In genomic region chr2:47208852-47209606, GRCh38 we compare ENCODE assay signal across 1 cellular context.
TF ChIP-seq lines count a peak whose summit lies in the region.

No MANE protein-coding gene starts in this region.

TF ChIP-seq in HepG2, 621 proteins besides CTCF, POLR2A, EP300 and RAD21 (continued from another document):
- TF ChIP-seq, protein P1, sequence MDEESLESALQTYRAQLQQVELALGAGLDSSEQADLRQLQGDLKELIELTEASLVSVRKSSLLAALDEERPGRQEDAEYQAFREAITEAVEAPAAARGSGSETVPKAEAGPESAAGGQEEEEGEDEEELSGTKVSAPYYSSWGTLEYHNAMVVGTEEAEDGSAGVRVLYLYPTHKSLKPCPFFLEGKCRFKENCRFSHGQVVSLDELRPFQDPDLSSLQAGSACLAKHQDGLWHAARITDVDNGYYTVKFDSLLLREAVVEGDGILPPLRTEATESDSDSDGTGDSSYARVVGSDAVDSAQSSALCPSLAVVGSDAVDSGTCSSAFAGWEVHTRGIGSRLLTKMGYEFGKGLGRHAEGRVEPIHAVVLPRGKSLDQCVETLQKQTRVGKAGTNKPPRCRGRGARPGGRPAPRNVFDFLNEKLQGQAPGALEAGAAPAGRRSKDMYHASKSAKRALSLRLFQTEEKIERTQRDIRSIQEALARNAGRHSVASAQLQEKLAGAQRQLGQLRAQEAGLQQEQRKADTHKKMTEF (CRISPR knock-in tag; IDR thresholded peaks at IDR 0.05): no peak
- TF ChIP-seq TGIF2 (CRISPR knock-in tag; IDR thresholded peaks at IDR 0.05): 0 out of 2 replicates have a peak, but pooled peaks have one; percentile 34
- peak; percentile 52 for TF ChIP-seq THAP11 (CRISPR knock-in tag; IDR thresholded peaks at IDR 0.05)
- TF ChIP-seq SOX6 (IDR thresholded peaks at IDR 0.05): no peak
- TF ChIP-seq SOX6 (CRISPR knock-in tag; IDR thresholded peaks at IDR 0.05): peak; percentile 44; the same call in 1 of the 2 replicates
- TF ChIP-seq TEF (CRISPR knock-in tag; IDR thresholded peaks at IDR 0.05): no peak
- TF ChIP-seq, protein P2, sequence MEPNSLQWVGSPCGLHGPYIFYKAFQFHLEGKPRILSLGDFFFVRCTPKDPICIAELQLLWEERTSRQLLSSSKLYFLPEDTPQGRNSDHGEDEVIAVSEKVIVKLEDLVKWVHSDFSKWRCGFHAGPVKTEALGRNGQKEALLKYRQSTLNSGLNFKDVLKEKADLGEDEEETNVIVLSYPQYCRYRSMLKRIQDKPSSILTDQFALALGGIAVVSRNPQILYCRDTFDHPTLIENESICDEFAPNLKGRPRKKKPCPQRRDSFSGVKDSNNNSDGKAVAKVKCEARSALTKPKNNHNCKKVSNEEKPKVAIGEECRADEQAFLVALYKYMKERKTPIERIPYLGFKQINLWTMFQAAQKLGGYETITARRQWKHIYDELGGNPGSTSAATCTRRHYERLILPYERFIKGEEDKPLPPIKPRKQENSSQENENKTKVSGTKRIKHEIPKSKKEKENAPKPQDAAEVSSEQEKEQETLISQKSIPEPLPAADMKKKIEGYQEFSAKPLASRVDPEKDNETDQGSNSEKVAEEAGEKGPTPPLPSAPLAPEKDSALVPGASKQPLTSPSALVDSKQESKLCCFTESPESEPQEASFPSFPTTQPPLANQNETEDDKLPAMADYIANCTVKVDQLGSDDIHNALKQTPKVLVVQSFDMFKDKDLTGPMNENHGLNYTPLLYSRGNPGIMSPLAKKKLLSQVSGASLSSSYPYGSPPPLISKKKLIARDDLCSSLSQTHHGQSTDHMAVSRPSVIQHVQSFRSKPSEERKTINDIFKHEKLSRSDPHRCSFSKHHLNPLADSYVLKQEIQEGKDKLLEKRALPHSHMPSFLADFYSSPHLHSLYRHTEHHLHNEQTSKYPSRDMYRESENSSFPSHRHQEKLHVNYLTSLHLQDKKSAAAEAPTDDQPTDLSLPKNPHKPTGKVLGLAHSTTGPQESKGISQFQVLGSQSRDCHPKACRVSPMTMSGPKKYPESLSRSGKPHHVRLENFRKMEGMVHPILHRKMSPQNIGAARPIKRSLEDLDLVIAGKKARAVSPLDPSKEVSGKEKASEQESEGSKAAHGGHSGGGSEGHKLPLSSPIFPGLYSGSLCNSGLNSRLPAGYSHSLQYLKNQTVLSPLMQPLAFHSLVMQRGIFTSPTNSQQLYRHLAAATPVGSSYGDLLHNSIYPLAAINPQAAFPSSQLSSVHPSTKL (CRISPR knock-in tag; IDR thresholded peaks at IDR 0.05): peak; percentile 37; the same call in 1 of the 2 replicates
- TF ChIP-seq DNMT3B (CRISPR knock-in tag; conservative IDR thresholded peaks at IDR 0.05): peak; percentile 68; the same call in 1 of the 2 replicates
- peak; percentile 23; the same call in 1 of the 2 replicates for TF ChIP-seq BCL6 (CRISPR knock-in tag; IDR thresholded peaks at IDR 0.05)
- TF ChIP-seq CEBPB (IDR thresholded peaks at IDR 0.05; ENCODE audit: borderline replicate concordance, low read depth, low read length): peak; percentile 85
- no peak for TF ChIP-seq ZNF639 (CRISPR knock-in tag; conservative IDR thresholded peaks at IDR 0.05)
- TF ChIP-seq REST (IDR thresholded peaks at IDR 0.05; ENCODE audit: borderline replicate concordance in 1 of 2, low read depth in 1 of 2, low read length in 2 of 2): no peak
- TF ChIP-seq, protein P3, sequence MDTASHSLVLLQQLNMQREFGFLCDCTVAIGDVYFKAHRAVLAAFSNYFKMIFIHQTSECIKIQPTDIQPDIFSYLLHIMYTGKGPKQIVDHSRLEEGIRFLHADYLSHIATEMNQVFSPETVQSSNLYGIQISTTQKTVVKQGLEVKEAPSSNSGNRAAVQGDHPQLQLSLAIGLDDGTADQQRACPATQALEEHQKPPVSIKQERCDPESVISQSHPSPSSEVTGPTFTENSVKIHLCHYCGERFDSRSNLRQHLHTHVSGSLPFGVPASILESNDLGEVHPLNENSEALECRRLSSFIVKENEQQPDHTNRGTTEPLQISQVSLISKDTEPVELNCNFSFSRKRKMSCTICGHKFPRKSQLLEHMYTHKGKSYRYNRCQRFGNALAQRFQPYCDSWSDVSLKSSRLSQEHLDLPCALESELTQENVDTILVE (CRISPR knock-in tag; IDR thresholded peaks at IDR 0.05): 0 out of 2 replicates have a peak, but pooled peaks have one; percentile 41
- no peak for TF ChIP-seq SPEN (CRISPR knock-in tag; IDR thresholded peaks at IDR 0.05; ENCODE audit: low read depth)
- peak; percentile 64; the same call in 1 of the 2 replicates for TF ChIP-seq HMG20A (CRISPR knock-in tag; IDR thresholded peaks at IDR 0.05; ENCODE audit: borderline replicate concordance)
- TF ChIP-seq RARA (CRISPR knock-in tag; IDR thresholded peaks at IDR 0.05): peak; percentile 84
- peak; percentile 89 for TF ChIP-seq GATAD2A (CRISPR knock-in tag; IDR thresholded peaks at IDR 0.05)
- peak; percentile 52 for TF ChIP-seq ETV5 (CRISPR knock-in tag; IDR thresholded peaks at IDR 0.05; ENCODE audit: borderline replicate concordance)
- TF ChIP-seq ZNF772 (CRISPR knock-in tag; IDR thresholded peaks at IDR 0.05): no peak
- TF ChIP-seq, protein P4, sequence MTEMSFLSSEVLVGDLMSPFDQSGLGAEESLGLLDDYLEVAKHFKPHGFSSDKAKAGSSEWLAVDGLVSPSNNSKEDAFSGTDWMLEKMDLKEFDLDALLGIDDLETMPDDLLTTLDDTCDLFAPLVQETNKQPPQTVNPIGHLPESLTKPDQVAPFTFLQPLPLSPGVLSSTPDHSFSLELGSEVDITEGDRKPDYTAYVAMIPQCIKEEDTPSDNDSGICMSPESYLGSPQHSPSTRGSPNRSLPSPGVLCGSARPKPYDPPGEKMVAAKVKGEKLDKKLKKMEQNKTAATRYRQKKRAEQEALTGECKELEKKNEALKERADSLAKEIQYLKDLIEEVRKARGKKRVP (CRISPR knock-in tag; IDR thresholded peaks at IDR 0.05): peak in 1 of 2 experiments; percentile 99; a peak in 2 of 4 replicates
- peak; percentile 79 for TF ChIP-seq FOSL2 (CRISPR knock-in tag; IDR thresholded peaks at IDR 0.05)
- TF ChIP-seq CEBPG (CRISPR knock-in tag; IDR thresholded peaks at IDR 0.05): peak; percentile 85
- TF ChIP-seq FOXA1 (IDR thresholded peaks at IDR 0.05): no peak
- peak; percentile 57; the same call in 1 of the 2 replicates for TF ChIP-seq FOXA1 (CRISPR knock-in tag; IDR thresholded peaks at IDR 0.05)
- no peak for TF ChIP-seq GABPA (IDR thresholded peaks at IDR 0.05; ENCODE audit: low read depth, low read length)
- TF ChIP-seq GABPA (CRISPR knock-in tag; IDR thresholded peaks at IDR 0.05; ENCODE audit: low read depth): peak; percentile 22; the same call in 1 of the 2 replicates
- TF ChIP-seq FOXA3 (CRISPR knock-in tag; IDR thresholded peaks at IDR 0.05): peak; percentile 73
- peak; percentile 53; the same call in 1 of the 2 replicates for TF ChIP-seq ELF3 (CRISPR knock-in tag; IDR thresholded peaks at IDR 0.05)
- TF ChIP-seq GABPB1 (CRISPR knock-in tag; IDR thresholded peaks at IDR 0.05): peak; percentile 39; the same call in 1 of the 2 replicates
- TF ChIP-seq SP4 (CRISPR knock-in tag; IDR thresholded peaks at IDR 0.05): no peak
